Comparison of ENCODE assay signal across 20 cellular contexts in genomic region chr7:102198557-102198956, GRCh38.
DNase-seq lines count a peak whose midpoint lies in the region; ATAC-seq and TF ChIP-seq lines count a peak whose summit lies in the region.
"Had no signal": no experiment of that assay in that cellular context is flagged by ENCODE, and none has a peak within 500 bp of the region (broad histone marks: within the 10 kb centered on the region; RNA-seq: fewer than 3 reads in every experiment).

No MANE protein-coding gene starts in this region.

- no peak for DNase-seq in H9
- no peak for DNase-seq in chondrocyte (ENCODE audit: low spot score)
- no peak for DNase-seq in nephron progenitor cell
- DNase-seq in gastrocnemius medialis: peak in 1 of 2 donors; percentile 33
- DNase-seq in middle frontal gyrus (ENCODE audit: extremely low spot score, low spot score): no peak
- no peak for DNase-seq in foreskin melanocyte
- DNase-seq: Calu3, GOT3, Karpas-422, NCI-H1092, NCI-H1417 treated with DMSO at 0.1 percent for 48 hours, NCI-H1694 treated with DMSO at 0.1 percent for 48 hours, NCI-H2081, NCI-H2227 treated with DMSO at 0.1 percent for 48 hours, NCI-H526 treated with DMSO at 0.1 percent for 48 hours, RPMI8226, SHP77 had no signal

- no peak overlapping the region for H2BK5ac ChIP-seq in H9 (ENCODE audit: insufficient read length, low read length)

- H2BK20ac ChIP-seq in H9 (ENCODE audit: low read depth, low read length, poor library complexity, severe bottlenecking): no peak overlapping the region

- H3K9me3 Mint-ChIP-seq in H9 (no peaks in the 10 kb centered on the region), chondrocyte (ENCODE audit: low read depth) (no peaks in the 10 kb centered on the region), nephron progenitor cell (no peaks in the 10 kb centered on the region)

- no peak overlapping the region for H2BK120ac ChIP-seq in H9 (ENCODE audit: low read depth, low read length, poor library complexity, severe bottlenecking)

- H3K4me1 ChIP-seq in H9 (ENCODE audit: insufficient read depth, low read length) (no peaks in the 10 kb centered on the region), gastrocnemius medialis (peaks cover 14 to 17% of the 10 kb centered on the region in 2 donors)

- H3K4ac ChIP-seq in H9 (ENCODE audit: low read depth, low read length): no peak overlapping the region

- H3K36me3 ChIP-seq in gastrocnemius medialis: peaks cover 3 to 75% of the 10 kb centered on the region in 2 donors

- H3K27me3 ChIP-seq in H9 (ENCODE audit: insufficient read depth, low read length) (no peaks in the 10 kb centered on the region), gastrocnemius medialis (no peaks in the 10 kb centered on the region)

- H4K5ac ChIP-seq in H9 (ENCODE audit: insufficient read length, low read depth, low read length): no peak overlapping the region

- H3T11ph ChIP-seq in H9 (ENCODE audit: low read length): no peak overlapping the region

- no peaks in the 10 kb centered on the region for H3K27me3 Mint-ChIP-seq in H9 (ENCODE audit: low read depth)
- H3K27me3 Mint-ChIP-seq in chondrocyte (ENCODE audit: low read depth): no peaks in the 10 kb centered on the region
- H3K27me3 Mint-ChIP-seq in nephron progenitor cell (ENCODE audit: low read depth, poor library complexity): no peaks in the 10 kb centered on the region

- no peak overlapping the region for H3K4me3 ChIP-seq in gastrocnemius medialis

- no peak overlapping the region for H2BK15ac ChIP-seq in H9 (ENCODE audit: low read depth, low read length)

- H3K79me2 ChIP-seq in H9 (ENCODE audit: insufficient read depth, low read length): no peaks in the 10 kb centered on the region

- H3K18ac ChIP-seq in H9 (ENCODE audit: insufficient read length, low read depth, low read length): no peak overlapping the region

- H3K4me3 Mint-ChIP-seq in H9: no peak overlapping the region
- H3K4me3 Mint-ChIP-seq in chondrocyte (ENCODE audit: unreplicated experiment): no peak overlapping the region
- no peak overlapping the region for H3K4me3 Mint-ChIP-seq in nephron progenitor cell

- H2AK5ac ChIP-seq in H9 (ENCODE audit: insufficient read length, low read length): no peak overlapping the region

- no peak overlapping the region for H4K8ac ChIP-seq in H9 (replicated peaks; ENCODE audit: insufficient read length, low read depth, low read length)

- no peak overlapping the region for H3K23ac ChIP-seq in H9 (ENCODE audit: insufficient read length, low read depth, low read length)

- no CpG with 5 or more reads among the region's 11 CpGs for WGBS in H9 (ENCODE audit: extremely low coverage, insufficient read length, low lambda C conversion rate)

- no peak overlapping the region for H3K56ac ChIP-seq in H9 (ENCODE audit: insufficient read length, low read depth, low read length)

- TF ChIP-seq CTCF in H9 (conservative IDR thresholded peaks at IDR 0.05): no peak
- TF ChIP-seq CTCF in chondrocyte (IDR thresholded peaks at IDR 0.05): no peak
- no peak for TF ChIP-seq CTCF in nephron progenitor cell (IDR thresholded peaks at IDR 0.05)
- no peak for TF ChIP-seq CTCF in gastrocnemius medialis (IDR thresholded peaks at IDR 0.05 in 4 of 5, conservative IDR thresholded peaks at IDR 0.05 in 1 of 5)

- no peak overlapping the region for H3K9ac ChIP-seq in H9 (ENCODE audit: extremely low read depth, insufficient read length, low read length)

- intact Hi-C loops in gastrocnemius medialis (cut with DNase I; ENCODE audit: low total_unique reads): no loop called here

- no peak overlapping the region for H3K14ac ChIP-seq in H9 (ENCODE audit: insufficient read depth, low read length)

- H3K4me1 Mint-ChIP-seq in H9 (no peaks in the 10 kb centered on the region), chondrocyte (ENCODE audit: low read depth) (peaks cover 5% of the 10 kb centered on the region), nephron progenitor cell (peaks cover 48% of the 10 kb centered on the region)

- H3K27ac ChIP-seq in H9 (ENCODE audit: insufficient read length, low read depth, low read length) (no peak overlapping the region), gastrocnemius medialis (peak overlapping the region; percentile 4 to 71 (median 46))

- H3K79me1 ChIP-seq in H9 (ENCODE audit: insufficient read depth, low read depth, low read length, poor library complexity, severe bottlenecking): no peaks in the 10 kb centered on the region

- H4K91ac ChIP-seq in H9 (ENCODE audit: insufficient read length, low read depth, low read length): no peak overlapping the region

- H3K9me3 ChIP-seq in H9 (ENCODE audit: control insufficient read depth, low read depth, low read length): no peaks in the 10 kb centered on the region
- no peaks in the 10 kb centered on the region for H3K9me3 ChIP-seq in gastrocnemius medialis

- no peak overlapping the region for H3K4me2 ChIP-seq in H9 (ENCODE audit: insufficient read depth, insufficient read length, low read length)

- H2AFZ ChIP-seq in H9 (ENCODE audit: low read length): no peak overlapping the region

- no peaks in the 10 kb centered on the region for H3K23me2 ChIP-seq in H9 (ENCODE audit: insufficient read length, low read depth, low read length, poor library complexity, severe bottlenecking)

- no peaks in the 10 kb centered on the region for H4K20me1 ChIP-seq in H9 (ENCODE audit: control insufficient read depth, insufficient read depth, insufficient read length)

- peaks cover 22 to 84% (median 78%) of the 10 kb centered on the region in 3 experiments for H3K36me3 Mint-ChIP-seq in H9 (ENCODE audit: insufficient read depth in 1 of 3, low read depth in 3 of 3)
- peaks cover 35% of the 10 kb centered on the region for H3K36me3 Mint-ChIP-seq in chondrocyte (ENCODE audit: low read depth)
- peaks cover 77% of the 10 kb centered on the region for H3K36me3 Mint-ChIP-seq in nephron progenitor cell (ENCODE audit: low read depth)

- in situ Hi-C loops in gastrocnemius medialis (cut with MboI; ENCODE audit: low sequenced_read_pairs in 4 of 4): no loop called here

- no peak overlapping the region for H2BK12ac ChIP-seq in H9 (ENCODE audit: insufficient read length, low read depth, low read length)

- peak overlapping the region; percentile 88 to 92 (median 89); a peak in 5 of 7 replicates for H3K27ac Mint-ChIP-seq in H9
- peak overlapping the region; percentile 32 for H3K27ac Mint-ChIP-seq in chondrocyte (ENCODE audit: unreplicated experiment)
- peak overlapping the region; percentile 97 for H3K27ac Mint-ChIP-seq in nephron progenitor cell

- no peak for TF ChIP-seq POLR2A in gastrocnemius medialis (IDR thresholded peaks at IDR 0.05)

- peak; percentile 45 to 67 for ATAC-seq in gastrocnemius medialis
- ATAC-seq in HG03280 (IDR thresholded peaks at IDR 0.05; ENCODE audit: unreplicated experiment): no peak
- ATAC-seq: HCT116, HepG2 had no signal

Comparison
In these comparisons a context has a peak if more than half of its experiments do, and no peak if none do; other contexts are left out.
1. H3K27ac Mint-ChIP-seq: peak in every context shown above with its lines; median percentile 97 in nephron progenitor cell; 89 in H9; 32 in chondrocyte.